Comparison of ENCODE assay signal across 1 cellular context in genomic region chr1:111449703-111450017, GRCh38.
TF ChIP-seq lines count a peak whose summit lies in the region.

No MANE protein-coding gene starts in this region.

TF ChIP-seq in HCT116, 20 proteins besides CTCF, POLR2A, EP300 and RAD21 (continued from another document):
- TF ChIP-seq, protein P1, sequence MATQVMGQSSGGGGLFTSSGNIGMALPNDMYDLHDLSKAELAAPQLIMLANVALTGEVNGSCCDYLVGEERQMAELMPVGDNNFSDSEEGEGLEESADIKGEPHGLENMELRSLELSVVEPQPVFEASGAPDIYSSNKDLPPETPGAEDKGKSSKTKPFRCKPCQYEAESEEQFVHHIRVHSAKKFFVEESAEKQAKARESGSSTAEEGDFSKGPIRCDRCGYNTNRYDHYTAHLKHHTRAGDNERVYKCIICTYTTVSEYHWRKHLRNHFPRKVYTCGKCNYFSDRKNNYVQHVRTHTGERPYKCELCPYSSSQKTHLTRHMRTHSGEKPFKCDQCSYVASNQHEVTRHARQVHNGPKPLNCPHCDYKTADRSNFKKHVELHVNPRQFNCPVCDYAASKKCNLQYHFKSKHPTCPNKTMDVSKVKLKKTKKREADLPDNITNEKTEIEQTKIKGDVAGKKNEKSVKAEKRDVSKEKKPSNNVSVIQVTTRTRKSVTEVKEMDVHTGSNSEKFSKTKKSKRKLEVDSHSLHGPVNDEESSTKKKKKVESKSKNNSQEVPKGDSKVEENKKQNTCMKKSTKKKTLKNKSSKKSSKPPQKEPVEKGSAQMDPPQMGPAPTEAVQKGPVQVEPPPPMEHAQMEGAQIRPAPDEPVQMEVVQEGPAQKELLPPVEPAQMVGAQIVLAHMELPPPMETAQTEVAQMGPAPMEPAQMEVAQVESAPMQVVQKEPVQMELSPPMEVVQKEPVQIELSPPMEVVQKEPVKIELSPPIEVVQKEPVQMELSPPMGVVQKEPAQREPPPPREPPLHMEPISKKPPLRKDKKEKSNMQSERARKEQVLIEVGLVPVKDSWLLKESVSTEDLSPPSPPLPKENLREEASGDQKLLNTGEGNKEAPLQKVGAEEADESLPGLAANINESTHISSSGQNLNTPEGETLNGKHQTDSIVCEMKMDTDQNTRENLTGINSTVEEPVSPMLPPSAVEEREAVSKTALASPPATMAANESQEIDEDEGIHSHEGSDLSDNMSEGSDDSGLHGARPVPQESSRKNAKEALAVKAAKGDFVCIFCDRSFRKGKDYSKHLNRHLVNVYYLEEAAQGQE (IDR thresholded peaks at IDR 0.05; ENCODE audit: low read depth) = no peak
- no peak for TF ChIP-seq EZH2 (IDR thresholded peaks at IDR 0.05)
- TF ChIP-seq TCF7L2 (IDR thresholded peaks at IDR 0.05; ENCODE audit: borderline replicate concordance, extremely low read depth, insufficient read depth, insufficient read length) = no peak
- TF ChIP-seq FOSL1 (IDR thresholded peaks at IDR 0.05; ENCODE audit: low read depth) = no peak
- TF ChIP-seq ELF1 (IDR thresholded peaks at IDR 0.05; ENCODE audit: borderline replicate concordance, low read depth) = no peak
- no peak for TF ChIP-seq YY1 (IDR thresholded peaks at IDR 0.05; ENCODE audit: extremely low read depth, insufficient replicate concordance, low read depth, low read length)
TF ChIP-seq in HCT116: peak in this region for 0.
